ENCODE assay signal across 20 cellular contexts in genomic region chr14:81673930-81674329, GRCh38.
A peak's percentile ranks its signal among the peaks of the same experiment; 100 is the strongest.
DNase-seq lines count a peak whose midpoint lies in the region; ATAC-seq and TF ChIP-seq lines count a peak whose summit lies in the region.
"Had no signal": no experiment of that assay in that cellular context is flagged by ENCODE, and none has a peak within 500 bp of the region (broad histone marks: within the 10 kb centered on the region; RNA-seq: fewer than 3 reads in every experiment).

No MANE protein-coding gene starts in this region.

- H3K36me3 Mint-ChIP-seq in nephron progenitor cell (ENCODE audit: low read depth) (peaks cover 13% of the 10 kb centered on the region), CD14-positive monocyte (no peaks in the 10 kb centered on the region)
- H3K36me3 Mint-ChIP-seq: CD4-positive, CD25-positive, alpha-beta regulatory T cell had no signal

- DNase-seq in NCI-H1105 treated with DMSO at 0.1 percent for 48 hours (lab: John Stamatoyannopoulos, UW): peak; percentile 21
- no peak for DNase-seq in NCI-H1105 (lab: John Stamatoyannopoulos, UW)
- peak in 1 of 2 donors; percentile 67 for DNase-seq in cardiac muscle cell (ENCODE audit: low read depth in 1 of 2, low spot score in 1 of 2)
- DNase-seq in nephron progenitor cell: no peak
- DNase-seq in COLO829 (ENCODE audit: low spot score): no peak
- no peak for DNase-seq in CD14-positive monocyte (ENCODE audit: low spot score)
- DNase-seq: 8988T; CD4-positive, CD25-positive, alpha-beta regulatory T cell; DMS53; EL; GOT3; NCI-H1436; NCI-H2029 treated with DMSO at 0.1 percent for 48 hours; NCI-H226; SHP77 had no signal

- H3K4me3 ChIP-seq in cardiac muscle cell: no peak overlapping the region
- H3K4me3 ChIP-seq: GM12878, SK-N-MC had no signal

- intact Hi-C loops in CD14-positive monocyte (cut with micrococcal nuclease): no loop called here

- ATAC-seq in HG02798 (IDR thresholded peaks at IDR 0.05; ENCODE audit: poor library complexity, unreplicated experiment): no peak
- ATAC-seq: GM12878, HCT116 had no signal

- H3K27me3 Mint-ChIP-seq in nephron progenitor cell (ENCODE audit: low read depth, poor library complexity) (no peaks in the 10 kb centered on the region), CD14-positive monocyte (ENCODE audit: low read depth in 3 of 3) (peaks cover 0 to 1% (median 0%) of the 10 kb centered on the region in 3 donors)

- no peaks in the 10 kb centered on the region for H3K36me3 ChIP-seq in cardiac muscle cell

- peak overlapping the region; percentile 77 for H3K27ac ChIP-seq in cardiac muscle cell
- H3K27ac ChIP-seq: SK-N-MC had no signal

- H3K4me3 Mint-ChIP-seq in nephron progenitor cell (no peak overlapping the region), CD14-positive monocyte (no peak overlapping the region)
- H3K4me3 Mint-ChIP-seq: CD4-positive, CD25-positive, alpha-beta regulatory T cell had no signal

- no peaks in the 10 kb centered on the region for H3K27me3 ChIP-seq in cardiac muscle cell

- TF ChIP-seq CTCF in LNCAP (IDR thresholded peaks at IDR 0.05): peak; percentile 34; the same call in 1 of the 2 replicates
- TF ChIP-seq CTCF in cardiac muscle cell (IDR thresholded peaks at IDR 0.05; ENCODE audit: low read depth, low read length): no peak
- no peak for TF ChIP-seq CTCF in nephron progenitor cell (IDR thresholded peaks at IDR 0.05)
- no peak for TF ChIP-seq CTCF in CD14-positive monocyte (IDR thresholded peaks at IDR 0.05)

- H3K4me1 Mint-ChIP-seq in nephron progenitor cell (peaks cover 24% of the 10 kb centered on the region), CD14-positive monocyte (no peaks in the 10 kb centered on the region)
- H3K4me1 Mint-ChIP-seq: CD4-positive, CD25-positive, alpha-beta regulatory T cell had no signal

- H3K4me1 ChIP-seq in cardiac muscle cell (ENCODE audit: low read depth): peaks cover 21% of the 10 kb centered on the region

- no peaks in the 10 kb centered on the region for H3K9me3 ChIP-seq in cardiac muscle cell (ENCODE audit: low read depth)

- H3K27ac Mint-ChIP-seq in nephron progenitor cell (peak overlapping the region; percentile 29), CD14-positive monocyte (no peak overlapping the region)
- H3K27ac Mint-ChIP-seq: CD4-positive, CD25-positive, alpha-beta regulatory T cell had no signal

- H3K9me3 Mint-ChIP-seq in nephron progenitor cell (peaks cover 34% of the 10 kb centered on the region), CD14-positive monocyte (peaks cover 0 to 7% (median 3%) of the 10 kb centered on the region in 7 donors)
